ENCODE assay signal across 22 cellular contexts in genomic region chr2:234873103-234873827, GRCh38.
DNase-seq lines count a peak whose midpoint lies in the region; ATAC-seq, FAIRE-seq and TF ChIP-seq lines count a peak whose summit lies in the region.
"Had no signal": no experiment of that assay in that cellular context is flagged by ENCODE, and none has a peak within 500 bp of the region (broad histone marks: within the 10 kb centered on the region; RNA-seq: fewer than 3 reads in every experiment).

No MANE protein-coding gene starts in this region.

- peak overlapping the region; percentile 62 for H2AFZ ChIP-seq in IMR-90 (replicated peaks; ENCODE audit: low read length, poor library complexity)
- H2AFZ ChIP-seq in endothelial cell of umbilical vein (ENCODE audit: low read depth, low read length), result no peak overlapping the region

- in situ Hi-C loops in IMR-90 (cut with MboI; ENCODE audit: low sequenced_read_pairs) (no loop called here), transverse colon (cut with MboI; ENCODE audit: low pct_ligation_motif_present in 1 of 4, low pct_unique_long_range_greater_than_20kb in 1 of 4, low sequenced_read_pairs in 3 of 4) (no loop called here)

- no peak for TF ChIP-seq EP300 in transverse colon (IDR thresholded peaks at IDR 0.05; ENCODE audit: low read depth)

- peak overlapping the region; percentile 28 for H2BK20ac ChIP-seq in IMR-90 (ENCODE audit: low read depth, low read length)

- no peak for FAIRE-seq in endothelial cell of umbilical vein (lab: Jason Lieb, UNC)
- FAIRE-seq: astrocyte had no signal

- no peak overlapping the region for H3K4me3 ChIP-seq in IMR-90 (ENCODE audit: insufficient read depth, low read depth, low read length)
- no peak overlapping the region for H3K4me3 ChIP-seq in endothelial cell of umbilical vein (replicated peaks in 1 of 3; ENCODE audit: insufficient read depth in 1 of 3, low read depth in 1 of 3, low read length in 3 of 3)
- H3K4me3 ChIP-seq in mucosa of rectum (ENCODE audit: low read length in 2 of 2), result no peak overlapping the region
- no peak overlapping the region for H3K4me3 ChIP-seq in transverse colon
- H3K4me3 ChIP-seq in body of pancreas, result no peak overlapping the region
- H3K4me3 ChIP-seq: thyroid gland had no signal

- CTCF ChIA-PET in IMR-90 (lab: Yijun Ruan, JAX) (interaction anchor here (1.0 kb wide), 1 partner anchor 45 kb away, joined by 3 read pairs; no protein-coding TSS in a partner anchor), endothelial cell of umbilical vein (lab: Charles Lee) (interaction anchor here (1.8 kb wide), 1 partner anchor 9 kb away, joined by 5 read pairs; no protein-coding TSS in a partner anchor)

- BruUV-seq in IMR-90 (replicated peaks; lab: Mats Ljungman, UMichigan) (no TSS peak), endothelial cell of umbilical vein (replicated peaks; lab: Mats Ljungman, UMichigan) (TSS peak; percentile 22)

- H3K9ac ChIP-seq in IMR-90 (ENCODE audit: low read depth, low read length) (no peak overlapping the region), endothelial cell of umbilical vein (replicated peaks; ENCODE audit: extremely low read depth, insufficient read depth, low read length) (no peak overlapping the region), mucosa of rectum (ENCODE audit: low read depth in 1 of 2, low read length in 2 of 2) (no peak overlapping the region)

- DNase-seq in IMR-90 (no peak), endothelial cell of umbilical vein (ENCODE audit: low read depth, low spot score) (no peak), transverse colon (no peak), NCI-H2081 treated with DMSO at 0.1 percent for 48 hours (lab: John Stamatoyannopoulos, UW) (no peak), body of pancreas (no peak)
- DNase-seq: activated CD4-positive, alpha-beta T cell treated with anti-CD3 and anti-CD28 coated beads for 36 hours; activated CD8-positive, alpha-beta T cell treated with anti-CD3 and anti-CD28 coated beads, Interleukin-2, amount 10 ng/mL, durations not matched to agents 7 days and 5 days; activated effector memory CD4-positive, alpha-beta T cell treated with Interleukin-2 at 50 U/mL for 16 hours; Caco-2; central memory CD4-positive, alpha-beta T cell; GDM1; glutamatergic neuron; NCI-H1436 treated with DMSO at 0.1 percent for 48 hours; NCI-H446 treated with DMSO at 0.1 percent for 48 hours; stimulated activated naive CD8-positive, alpha-beta T cell treated with anti-CD3 and anti-CD28 coated beads, Interleukin-15, Interleukin-2, amounts not matched to agents 100 U/mL and 50 U/mL, for 24 hours; T-helper 17 cell had no signal

- H3K18ac ChIP-seq in IMR-90 (ENCODE audit: low read depth, low read length), result no peak overlapping the region

- peak overlapping the region; percentile 7 to 55; a peak in 1 of 4 replicates for H4K8ac ChIP-seq in IMR-90 (ENCODE audit: low read depth in 2 of 2, low read length in 2 of 2)

- H2BK15ac ChIP-seq in IMR-90 (ENCODE audit: low read depth, low read length), result peak overlapping the region; percentile 29; the same call in 1 of the 3 replicates

- H4K91ac ChIP-seq in IMR-90 (ENCODE audit: insufficient read depth, low read depth, low read length), result no peak overlapping the region

- no peak overlapping the region for H3K27ac ChIP-seq in IMR-90 (ENCODE audit: insufficient read depth, low read length)
- no peak overlapping the region for H3K27ac ChIP-seq in endothelial cell of umbilical vein (ENCODE audit: insufficient read depth, low read depth, low read length)
- H3K27ac ChIP-seq in mucosa of rectum (ENCODE audit: low read depth in 2 of 2, low read length in 2 of 2), result peak overlapping the region; percentile 52 to 77
- H3K27ac ChIP-seq in transverse colon, result peak overlapping the region; percentile 28 to 68 (median 56)
- peak overlapping the region in 1 of 4 donors; percentile 19 for H3K27ac ChIP-seq in body of pancreas
- H3K27ac ChIP-seq: C4-2B had no signal

- no peaks in the 10 kb centered on the region; the same call in none of the 2 replicates for H3K4me1 ChIP-seq in IMR-90 (ENCODE audit: control insufficient read depth, insufficient read depth, low read length)
- no peaks in the 10 kb centered on the region for H3K4me1 ChIP-seq in endothelial cell of umbilical vein (ENCODE audit: control insufficient read depth, extremely low read depth, insufficient read depth, low read length)
- H3K4me1 ChIP-seq in mucosa of rectum (ENCODE audit: control insufficient read depth in 2 of 2, insufficient read depth in 2 of 2, low read length in 2 of 2), result no peaks in the 10 kb centered on the region
- no peaks in the 10 kb centered on the region for H3K4me1 ChIP-seq in transverse colon
- H3K4me1 ChIP-seq in body of pancreas, result peaks cover 34% of the 10 kb centered on the region
- H3K4me1 ChIP-seq: Caco-2, thyroid gland had no signal

- intact Hi-C loops in IMR-90 (cut with micrococcal nuclease), result loop anchor here (5.0 kb wide), 1 partner anchor 101 kb away; no protein-coding TSS in a partner anchor
- intact Hi-C loops in endothelial cell of umbilical vein (cut with micrococcal nuclease), result no loop called here
- intact Hi-C loops in transverse colon (cut with DNase I; ENCODE audit: low total_unique reads), result no loop called here
- intact Hi-C loops in body of pancreas (cut with DNase I), result no loop called here

- no peak overlapping the region for H3K56ac ChIP-seq in IMR-90 (ENCODE audit: extremely low read depth, insufficient read depth, low read length)

- TF ChIP-seq CTCF in IMR-90 (conservative IDR thresholded peaks at IDR 0.05; ENCODE audit: low read depth, low read length), result no peak
- TF ChIP-seq CTCF in endothelial cell of umbilical vein (IDR thresholded peaks at IDR 0.05; ENCODE audit: extremely low read depth in 1 of 2, insufficient read depth in 1 of 2, low read depth in 1 of 2, low read length in 2 of 2), result no peak
- TF ChIP-seq CTCF in transverse colon (IDR thresholded peaks at IDR 0.05), result no peak
- TF ChIP-seq CTCF in body of pancreas (IDR thresholded peaks at IDR 0.05), result no peak

- H3K9me3 ChIP-seq in IMR-90 (ENCODE audit: control insufficient read depth, insufficient read depth, low read length) (no peaks in the 10 kb centered on the region; the same call in 1 of the 2 replicates), endothelial cell of umbilical vein (replicated peaks; ENCODE audit: control insufficient read depth, insufficient read depth, low read length) (no peaks in the 10 kb centered on the region), mucosa of rectum (ENCODE audit: control insufficient read depth in 2 of 2, low read length in 2 of 2) (no peaks in the 10 kb centered on the region), transverse colon (no peaks in the 10 kb centered on the region), body of pancreas (no peaks in the 10 kb centered on the region)
- H3K9me3 ChIP-seq: Caco-2, thyroid gland had no signal

- ATAC-seq in IMR-90 (ENCODE audit: low read depth) (no peak), GM21619 (IDR thresholded peaks at IDR 0.05; ENCODE audit: unreplicated experiment) (no peak), body of pancreas (no peak)
- ATAC-seq: activated CD4-positive, alpha-beta T cell treated with anti-CD3 and anti-CD28 coated beads for 36 hours; activated CD8-positive, alpha-beta T cell treated with anti-CD3 and anti-CD28 coated beads, Interleukin-2, amount 10 ng/mL, durations not matched to agents 7 days and 5 days; SK-N-SH treated with all-trans-retinoic acid at 6 μM for 48 hours; stimulated activated naive CD8-positive, alpha-beta T cell treated with anti-CD3 and anti-CD28 coated beads, Interleukin-15, Interleukin-2, amounts not matched to agents 100 U/mL and 50 U/mL, for 24 hours; T-helper 17 cell had no signal

- H3K4me2 ChIP-seq in IMR-90 (ENCODE audit: low read depth, low read length) (no peak overlapping the region), endothelial cell of umbilical vein (ENCODE audit: insufficient read depth, low read length) (no peak overlapping the region)

- H2BK120ac ChIP-seq in IMR-90 (ENCODE audit: low read depth, low read length), result peak overlapping the region; percentile 36; the same call in 1 of the 2 replicates

- no peak overlapping the region; the same call in 1 of the 2 replicates for H4K5ac ChIP-seq in IMR-90 (ENCODE audit: low read depth, low read length)

- dilution Hi-C loops in IMR-90 (cut with HindIII; ENCODE audit: low sequenced_read_pairs, unreplicated experiment), result no loop called here
- dilution Hi-C loops in endothelial cell of umbilical vein (cut with MboI; ENCODE audit: extremely low pct_ligation_motif_present, low sequenced_read_pairs), result no loop called here

- POLR2A ChIA-PET in IMR-90 (lab: Charles Lee; ENCODE audit: unreplicated experiment), result interaction anchor here (0.7 kb wide), 1 partner anchor 188 kb away, joined by 3 read pairs; no protein-coding TSS in a partner anchor
- POLR2A ChIA-PET in endothelial cell of umbilical vein (lab: Charles Lee), result no interaction called here

- TF ChIP-seq POLR2A in IMR-90 (IDR thresholded peaks at IDR 0.05; ENCODE audit: low read depth, low read length) (no peak), endothelial cell of umbilical vein (IDR thresholded peaks at IDR 0.05; ENCODE audit: low read depth, low read length) (no peak), transverse colon (IDR thresholded peaks at IDR 0.05) (no peak), body of pancreas (IDR thresholded peaks at IDR 0.05) (no peak)

- no peak overlapping the region for H3K14ac ChIP-seq in IMR-90 (replicated peaks; ENCODE audit: low read depth, low read length)

- H3K79me1 ChIP-seq in IMR-90 (ENCODE audit: low read depth in 1 of 2, low read length in 2 of 2), result no peaks in the 10 kb centered on the region

- H3K27me3 ChIP-seq in IMR-90 (ENCODE audit: control insufficient read depth, insufficient read depth, low read length) (no peaks in the 10 kb centered on the region), endothelial cell of umbilical vein (ENCODE audit: control insufficient read depth in 2 of 2, insufficient read depth in 2 of 2, low read length in 2 of 2) (peaks cover 0 to 5% of the 10 kb centered on the region in 2 experiments), mucosa of rectum (ENCODE audit: control insufficient read depth in 2 of 2, insufficient read depth in 2 of 2, low read length in 2 of 2) (no peaks in the 10 kb centered on the region), transverse colon (no peaks in the 10 kb centered on the region), body of pancreas (no peaks in the 10 kb centered on the region)
- H3K27me3 ChIP-seq: thyroid gland had no signal

- H2BK5ac ChIP-seq in IMR-90 (ENCODE audit: low read depth, low read length, poor library complexity, severe bottlenecking), result no peak overlapping the region

- no peak overlapping the region for H3K23ac ChIP-seq in IMR-90 (ENCODE audit: low read depth, low read length)

- peak overlapping the region; percentile 47 for H2AK5ac ChIP-seq in IMR-90 (ENCODE audit: low read depth, low read length)

- H3K36me3 ChIP-seq in IMR-90 (ENCODE audit: control insufficient read depth, insufficient read depth, low read length) (no peaks in the 10 kb centered on the region), endothelial cell of umbilical vein (ENCODE audit: control insufficient read depth in 2 of 2, extremely low read depth in 1 of 2, insufficient read depth in 2 of 2, low read length in 2 of 2) (no peaks in the 10 kb centered on the region), mucosa of rectum (ENCODE audit: control insufficient read depth in 2 of 2, insufficient read depth in 2 of 2, low read length in 2 of 2) (no peaks in the 10 kb centered on the region), transverse colon (no peaks in the 10 kb centered on the region), body of pancreas (replicated peaks in 1 of 2; ENCODE audit: insufficient read depth in 1 of 2, low read depth in 2 of 2) (no peaks in the 10 kb centered on the region)
- H3K36me3 ChIP-seq: thyroid gland had no signal

- no peak overlapping the region for H2AK9ac ChIP-seq in IMR-90 (replicated peaks; ENCODE audit: low read depth, low read length, poor library complexity)

- H3K79me2 ChIP-seq in endothelial cell of umbilical vein (ENCODE audit: control insufficient read depth, insufficient read depth, low read length), result no peaks in the 10 kb centered on the region

- H3K4ac ChIP-seq in IMR-90 (ENCODE audit: low read depth, low read length), result peak overlapping the region; percentile 23; the same call in 1 of the 2 replicates

- H4K20me1 ChIP-seq in IMR-90 (ENCODE audit: insufficient read depth, low read length) (no peaks in the 10 kb centered on the region), endothelial cell of umbilical vein (replicated peaks; ENCODE audit: control insufficient read depth, extremely low read depth, insufficient read depth, low read length) (no peaks in the 10 kb centered on the region)

- H3K9me1 ChIP-seq in IMR-90 (ENCODE audit: insufficient read depth, low read length) (0 out of 2 replicates have a peak, but pooled peaks cover 4% of the 10 kb centered on the region), endothelial cell of umbilical vein (replicated peaks; ENCODE audit: control insufficient read depth, extremely low read depth, insufficient read depth, low read length) (no peaks in the 10 kb centered on the region)

- 90% methylated on average over 2 of the region's 14 CpGs; no CpG with 5 or more reads in 1 of the 2 experiments for WGBS in IMR-90 (ENCODE audit: extremely low coverage in 2 of 2, insufficient read length in 1 of 2), 2 experiments
- WGBS in transverse colon (ENCODE audit: low coverage in 1 of 2), 2 donors, result 83 to 86% methylated on average over 13 to 14 of the region's 14 CpGs
- WGBS in body of pancreas, 2 donors, result 93 to 94% methylated on average over 14 of the region's 14 CpGs

- TF ChIP-seq RAD21 in IMR-90 (IDR thresholded peaks at IDR 0.05; ENCODE audit: low read length), result no peak

Comparison
In these comparisons a context has a peak if more than half of its experiments do, and no peak if none do; other contexts are left out.
1. H3K27ac ChIP-seq: peak in mucosa of rectum (2 of 2) and transverse colon (4 of 4); none in IMR-90 (single experiment) and endothelial cell of umbilical vein (single experiment).